Comparison of ENCODE assay signal across 14 cellular contexts in genomic region chr10:97796651-97797050, GRCh38. TPM values are rescaled to one million over a fixed set of nuclear protein-coding genes. Genes with fewer than 3 reads are reported as not detected.
A peak's percentile ranks its signal among the peaks of the same experiment; 100 is the strongest.
DNase-seq lines count a peak whose midpoint lies in the region; ATAC-seq and TF ChIP-seq lines count a peak whose summit lies in the region.
"Had no signal": no experiment of that assay in that cellular context is flagged by ENCODE, and none has a peak within 500 bp of the region (broad histone marks: within the 10 kb centered on the region; RNA-seq: fewer than 3 reads in every experiment).

No MANE protein-coding gene starts in this region.

- intact Hi-C loops in CD4-positive, alpha-beta T cell (cut with DNase I, micrococcal nuclease): no loop called here
- intact Hi-C loops in naive thymus-derived CD4-positive, alpha-beta T cell (cut with micrococcal nuclease): loop anchor here (1.0 to 2.0 kb wide), 4 partner anchors 52 to 73 kb away; partner anchors contain the start of genes GOLGA7B (in 1 of the 2) and ZFYVE27 (in 1 of the 2)

- peak in 3 of 10 experiments; percentile 7 to 25 (median 16) for DNase-seq in CD4-positive, alpha-beta T cell
- peak; percentile 14 for DNase-seq in Jurkat, Clone E6-1 (ENCODE audit: low read depth, low spot score)
- DNase-seq in activated T-cell treated with anti-CD3 and anti-CD28 coated beads, Interleukin-2, amount 50 U/mL, for 4 hours: no peak
- DNase-seq in naive thymus-derived CD4-positive, alpha-beta T cell: peak in 6 of 9 donors; percentile 20 to 63 (median 53)
- DNase-seq in iPS-NIHi11 (ENCODE audit: low spot score) (no peak), GM03348 (ENCODE audit: low spot score) (no peak)
- no peak for DNase-seq in effector CD4-positive, alpha-beta T cell
- DNase-seq: NCI-H187 treated with DMSO at 0.1 percent for 48 hours, SK-N-SH had no signal

- H3K4me1 Mint-ChIP-seq in CD4-positive, alpha-beta T cell (ENCODE audit: low read depth): peaks cover 36% of the 10 kb centered on the region
- H3K4me1 Mint-ChIP-seq in activated T-cell treated with anti-CD3 and anti-CD28 coated beads, Interleukin-2, amount 50 U/mL, for 4 hours (ENCODE audit: low read depth): peaks cover 41% of the 10 kb centered on the region
- peaks cover 29 to 49% (median 46%) of the 10 kb centered on the region in 7 donors for H3K4me1 Mint-ChIP-seq in naive thymus-derived CD4-positive, alpha-beta T cell

- peak overlapping the region; percentile 16; the same call in 1 of the 2 replicates for H3K4me3 ChIP-seq in Jurkat, Clone E6-1 (ENCODE audit: low read length)
- peak overlapping the region; percentile 26 for H3K4me3 ChIP-seq in naive thymus-derived CD4-positive, alpha-beta T cell (ENCODE audit: low read length)
- H3K4me3 ChIP-seq: right atrium auricular region, thoracic aorta had no signal

- H3K36me3 ChIP-seq in naive thymus-derived CD4-positive, alpha-beta T cell (ENCODE audit: control insufficient read depth in 2 of 3, insufficient read depth in 3 of 3, low read length in 3 of 3): no peaks in the 10 kb centered on the region
- H3K36me3 ChIP-seq: right atrium auricular region, thoracic aorta had no signal

- TF ChIP-seq CTCF in CD4-positive, alpha-beta T cell (IDR thresholded peaks at IDR 0.05): no peak

- H3K4me1 ChIP-seq in naive thymus-derived CD4-positive, alpha-beta T cell (ENCODE audit: control insufficient read depth in 2 of 2, insufficient read depth in 2 of 2, low read length in 2 of 2): peaks cover 23 to 30% of the 10 kb centered on the region in 2 donors

- H3K27me3 ChIP-seq in CD4-positive, alpha-beta T cell (ENCODE audit: control insufficient read depth, insufficient read depth, low read length): no peaks in the 10 kb centered on the region
- H3K27me3 ChIP-seq in naive thymus-derived CD4-positive, alpha-beta T cell (ENCODE audit: control insufficient read depth in 2 of 2, insufficient read depth in 2 of 2, low read length in 2 of 2): no peaks in the 10 kb centered on the region
- H3K27me3 ChIP-seq: right atrium auricular region had no signal

- H3K9me3 ChIP-seq in CD4-positive, alpha-beta T cell (ENCODE audit: control insufficient read depth, low read length): peaks cover 13% of the 10 kb centered on the region
- H3K9me3 ChIP-seq in naive thymus-derived CD4-positive, alpha-beta T cell (ENCODE audit: control insufficient read depth in 2 of 3, low read length in 3 of 3): peaks cover 0 to 8% (median 0%) of the 10 kb centered on the region in 3 experiments
- H3K9me3 ChIP-seq: SK-N-SH had no signal

- CTCF ChIA-PET in CD4-positive, alpha-beta T cell (lab: Charles Lee): interaction anchor here (0.7 to 2.4 kb wide), 2 partner anchors 48 to 73 kb away, joined by 3 to 11 read pairs; no protein-coding TSS in a partner anchor
- CTCF ChIA-PET in naive thymus-derived CD4-positive, alpha-beta T cell (lab: Charles Lee): interaction anchor here (0.6 to 3.6 kb wide), 3 partner anchors 17 to 73 kb away, joined by 4 to 23 read pairs (median 6); partner anchors contain the start of gene GOLGA7B

- POLR2A ChIA-PET in CD4-positive, alpha-beta T cell (lab: Charles Lee): interaction anchor here (0.7 to 1.9 kb wide), 7 partner anchors 9 to 73 kb away, joined by 3 to 15 read pairs (median 4); partner anchors contain the start of genes GOLGA7B and ZFYVE27
- POLR2A ChIA-PET in naive thymus-derived CD4-positive, alpha-beta T cell (lab: Charles Lee): interaction anchor here (1.0 to 1.5 kb wide), 2 partner anchors 34 to 51 kb away, joined by 5 read pairs; no protein-coding TSS in a partner anchor

- peak overlapping the region; percentile 6 for H3K4me3 Mint-ChIP-seq in CD4-positive, alpha-beta T cell
- H3K4me3 Mint-ChIP-seq in activated T-cell treated with anti-CD3 and anti-CD28 coated beads, Interleukin-2, amount 50 U/mL, for 4 hours: peak overlapping the region; percentile 70
- H3K4me3 Mint-ChIP-seq in naive thymus-derived CD4-positive, alpha-beta T cell: peak overlapping the region; percentile 60 to 85 (median 73)

- H3K9me3 Mint-ChIP-seq in CD4-positive, alpha-beta T cell: no peaks in the 10 kb centered on the region
- peaks cover 15% of the 10 kb centered on the region for H3K9me3 Mint-ChIP-seq in activated T-cell treated with anti-CD3 and anti-CD28 coated beads, Interleukin-2, amount 50 U/mL, for 4 hours
- peaks cover 0 to 26% (median 9%) of the 10 kb centered on the region in 11 donors for H3K9me3 Mint-ChIP-seq in naive thymus-derived CD4-positive, alpha-beta T cell

- peak overlapping the region; percentile 23 for H3K27ac Mint-ChIP-seq in CD4-positive, alpha-beta T cell
- H3K27ac Mint-ChIP-seq in naive thymus-derived CD4-positive, alpha-beta T cell: peak overlapping the region; percentile 33 to 91 (median 85)

- no peak overlapping the region for H3K27ac ChIP-seq in CD4-positive, alpha-beta T cell (ENCODE audit: low read depth, low read length)
- peak overlapping the region; percentile 9 for H3K27ac ChIP-seq in naive thymus-derived CD4-positive, alpha-beta T cell (ENCODE audit: low read depth, low read length)
- H3K27ac ChIP-seq: right atrium auricular region, thoracic aorta had no signal

- no peaks in the 10 kb centered on the region for H3K36me3 Mint-ChIP-seq in CD4-positive, alpha-beta T cell (ENCODE audit: low read depth)
- no peaks in the 10 kb centered on the region for H3K36me3 Mint-ChIP-seq in activated T-cell treated with anti-CD3 and anti-CD28 coated beads, Interleukin-2, amount 50 U/mL, for 4 hours (ENCODE audit: insufficient read depth)
- peaks cover 4 to 25% (median 7%) of the 10 kb centered on the region in 5 donors for H3K36me3 Mint-ChIP-seq in naive thymus-derived CD4-positive, alpha-beta T cell

- ATAC-seq in CD4-positive, alpha-beta T cell (ENCODE audit: poor library complexity): peak; percentile 73
- ATAC-seq in activated T-cell treated with anti-CD3 and anti-CD28 coated beads, Interleukin-2, amount 50 U/mL, for 4 hours: peak; percentile 69 to 71
- ATAC-seq in naive thymus-derived CD4-positive, alpha-beta T cell: peak; percentile 66
- ATAC-seq in GM19351 (IDR thresholded peaks at IDR 0.05; ENCODE audit: unreplicated experiment): no peak

- no peaks in the 10 kb centered on the region for H3K27me3 Mint-ChIP-seq in CD4-positive, alpha-beta T cell
- H3K27me3 Mint-ChIP-seq in activated T-cell treated with anti-CD3 and anti-CD28 coated beads, Interleukin-2, amount 50 U/mL, for 4 hours (ENCODE audit: low read depth): no peaks in the 10 kb centered on the region
- H3K27me3 Mint-ChIP-seq in naive thymus-derived CD4-positive, alpha-beta T cell: peaks cover 0 to 4% (median 0%) of the 10 kb centered on the region in 5 donors

RNA-seq across cellular contexts. Expression of gene SFRP5, which starts 24.9 kb away (rescaled TPM):
- not detected for total RNA-seq in CD4-positive, alpha-beta T cell
- polyA plus RNA-seq in Jurkat, Clone E6-1 (2012; ENCODE audit: insufficient read depth, insufficient read length): 2.2 TPM
- under 1 TPM in 2 of 3 donors, not detected in 1; 0.13 to 0.28 TPM for total RNA-seq in activated T-cell treated with anti-CD3 and anti-CD28 coated beads, Interleukin-2, amount 50 U/mL, for 4 hours
- under 1 TPM in 2 of 5 experiments, not detected in 3; 0.43 to 0.46 TPM for total RNA-seq in naive thymus-derived CD4-positive, alpha-beta T cell
- polyA plus RNA-seq in naive thymus-derived CD4-positive, alpha-beta T cell: 1 to 10 TPM in 1 of 2 donors, not detected in 1; 1.0 TPM
- total RNA-seq: glomerular endothelial cell, kidney epithelial cell had no signal
- polyA plus RNA-seq: SK-N-SH had no signal

RNA-seq across cellular contexts. Expression of gene GOLGA7B, which starts 53.0 kb away (rescaled TPM):
- total RNA-seq in CD4-positive, alpha-beta T cell: 1 to 10 TPM; 4.5 to 6.1 TPM
- polyA plus RNA-seq in Jurkat, Clone E6-1 (2012; ENCODE audit: insufficient read depth, insufficient read length): 0.22 TPM
- under 1 TPM; 0.28 to 0.32 (median 0.30) TPM for total RNA-seq in activated T-cell treated with anti-CD3 and anti-CD28 coated beads, Interleukin-2, amount 50 U/mL, for 4 hours
- total RNA-seq in naive thymus-derived CD4-positive, alpha-beta T cell: 1 to 10 TPM; 5.8 to 8.5 (median 6.5) TPM
- 1 to 10 TPM in 1 of 2 donors, under 1 TPM in 1; 0.62 to 1.6 TPM for polyA plus RNA-seq in naive thymus-derived CD4-positive, alpha-beta T cell
- total RNA-seq: glomerular endothelial cell had no signal

RNA-seq across cellular contexts. Expression of gene ZFYVE27, which starts 59.7 kb away (rescaled TPM):
- total RNA-seq in CD4-positive, alpha-beta T cell: 10 to 100 TPM; 58.4 to 60.6 TPM
- polyA plus RNA-seq in Jurkat, Clone E6-1 (2012; ENCODE audit: insufficient read depth, insufficient read length): 21.7 TPM
- total RNA-seq in activated T-cell treated with anti-CD3 and anti-CD28 coated beads, Interleukin-2, amount 50 U/mL, for 4 hours: 10 to 100 TPM; 27.1 to 27.6 (median 27.1) TPM
- 10 to 100 TPM; 31.0 to 68.8 (median 61.8) TPM for total RNA-seq in naive thymus-derived CD4-positive, alpha-beta T cell
- polyA plus RNA-seq in naive thymus-derived CD4-positive, alpha-beta T cell: 10 to 100 TPM; 32.9 to 41.0 TPM

Comparison
In these comparisons a context has a peak if more than half of its experiments do, and no peak if none do; other contexts are left out.
1. DNase-seq: peak in Jurkat, Clone E6-1 (single experiment) and naive thymus-derived CD4-positive, alpha-beta T cell (6 of 9); none in activated T-cell treated with anti-CD3 and anti-CD28 coated beads, Interleukin-2, amount 50 U/mL, for 4 hours (single experiment), iPS-NIHi11 (single experiment), effector CD4-positive, alpha-beta T cell (single experiment) and GM03348 (single experiment).
2. H3K4me3 Mint-ChIP-seq: peak in every context shown above with its lines; median percentile 73 in naive thymus-derived CD4-positive, alpha-beta T cell; 70 in activated T-cell treated with anti-CD3 and anti-CD28 coated beads, Interleukin-2, amount 50 U/mL, for 4 hours; 6 in CD4-positive, alpha-beta T cell.
3. RNA of gene GOLGA7B, which starts 53.0 kb away (total RNA-seq): 5.8 to 8.5 TPM in naive thymus-derived CD4-positive, alpha-beta T cell and 4.5 to 6.1 TPM in CD4-positive, alpha-beta T cell; 0.28 to 0.32 TPM in activated T-cell treated with anti-CD3 and anti-CD28 coated beads, Interleukin-2, amount 50 U/mL, for 4 hours; every median in the first group is over 4 times any median in the second.
4. intact Hi-C loops: an anchor here in naive thymus-derived CD4-positive, alpha-beta T cell (1.0 to 2.0 kb wide); none called in CD4-positive, alpha-beta T cell.